ENCODE assay signal across 1 cellular context in genomic region chr3:60504827-60505457, GRCh38.
TF ChIP-seq lines count a peak whose summit lies in the region.

No MANE protein-coding gene starts in this region.

TF ChIP-seq in GM12878, 131 proteins besides CTCF, POLR2A, EP300 and RAD21 (continued from another document):
- TF ChIP-seq ZBTB11 (CRISPR knock-in tag; IDR thresholded peaks at IDR 0.05) (no peak), CREM (IDR thresholded peaks at IDR 0.05; ENCODE audit: low read depth) (peak; percentile 56), BMI1 (IDR thresholded peaks at IDR 0.05; ENCODE audit: borderline replicate concordance) (peak; percentile 64; the same call in 1 of the 2 replicates), MEF2A (IDR thresholded peaks at IDR 0.05; ENCODE audit: insufficient read depth, low read depth, low read length) (peak; percentile 46; the same call in 1 of the 2 replicates), NFYA (IDR thresholded peaks at IDR 0.05; ENCODE audit: borderline replicate concordance, low read depth, low read length) (no peak), NR2C1 (IDR thresholded peaks at IDR 0.05) (peak; percentile 74), PAX5 (IDR thresholded peaks at IDR 0.05; ENCODE audit: borderline replicate concordance, low read depth, low read length) (peak; percentile 59; the same call in 1 of the 2 replicates), RAD51 (IDR thresholded peaks at IDR 0.05) (no peak), ATF7 (IDR thresholded peaks at IDR 0.05; ENCODE audit: low read depth) (peak; percentile 87), HDAC2 (IDR thresholded peaks at IDR 0.05) (no peak), RELB (IDR thresholded peaks at IDR 0.05; ENCODE audit: low read depth) (peak; percentile 92), NKRF (conservative IDR thresholded peaks at IDR 0.05) (no peak), FOXM1 (IDR thresholded peaks at IDR 0.05; ENCODE audit: low read depth, low read length) (no peak), NR2F1 (conservative IDR thresholded peaks at IDR 0.05) (peak; percentile 90), NBN (IDR thresholded peaks at IDR 0.05) (0 out of 2 replicates have a peak, but pooled peaks have one; percentile 13), DPF2 (IDR thresholded peaks at IDR 0.05) (peak; percentile 75)
